19 cellular contexts compared by ENCODE assay signal in genomic region chr2:33509908-33510588, GRCh38. TPM values are rescaled to one million over a fixed set of nuclear protein-coding genes. Genes with fewer than 3 reads are reported as not detected.
A peak's percentile ranks its signal among the peaks of the same experiment; 100 is the strongest.
DNase-seq lines count a peak whose midpoint lies in the region; ATAC-seq and TF ChIP-seq lines count a peak whose summit lies in the region.
"Had no signal": no experiment of that assay in that cellular context is flagged by ENCODE, and none has a peak within 500 bp of the region (broad histone marks: within the 10 kb centered on the region; RNA-seq: fewer than 3 reads in every experiment).

No MANE protein-coding gene starts in this region.

- no peak overlapping the region for H3K4me3 ChIP-seq in fibroblast of mammary gland (ENCODE audit: control insufficient read depth, low read depth, low read length)
- H3K4me3 ChIP-seq in psoas muscle, result no peak overlapping the region
- H3K4me3 ChIP-seq: MG63 had no signal

- ATAC-seq in psoas muscle (peak in 1 of 4 donors; percentile 39), HG03175 (IDR thresholded peaks at IDR 0.05; ENCODE audit: unreplicated experiment) (no peak)
- no peak for ATAC-seq in stimulated activated effector memory CD8-positive, alpha-beta T cell treated with anti-CD3 and anti-CD28 coated beads, Interleukin-12 subunit alpha, Interleukin-12 subunit beta, amount 100 ng/mL, for 72 hours
- ATAC-seq in activated CD8-positive, alpha-beta T cell treated with anti-CD3 and anti-CD28 coated beads for 36 hours, result no peak

- POLR2A ChIA-PET in activated CD8-positive, alpha-beta T cell treated with anti-CD3 and anti-CD28 coated beads for 36 hours (lab: Charles Lee), result no interaction called here

- H3K4me3 Mint-ChIP-seq in HFFc6, result peak overlapping the region; percentile 47; the same call in 1 of the 2 replicates
- no peak overlapping the region for H3K4me3 Mint-ChIP-seq in stimulated activated effector memory CD8-positive, alpha-beta T cell treated with anti-CD3 and anti-CD28 coated beads, Interleukin-12 subunit alpha, Interleukin-12 subunit beta, amount 100 ng/mL, for 72 hours
- no peak overlapping the region for H3K4me3 Mint-ChIP-seq in activated CD8-positive, alpha-beta T cell treated with anti-CD3 and anti-CD28 coated beads for 36 hours
- no peak overlapping the region for H3K4me3 Mint-ChIP-seq in activated CD4-positive, alpha-beta T cell treated with anti-CD3 and anti-CD28 coated beads, Interleukin-2, amount 10 ng/mL, durations not matched to agents 24 days and 14 days
- H3K4me3 Mint-ChIP-seq: CD4-positive, alpha-beta T cell; H9 had no signal

- H3K27me3 Mint-ChIP-seq in HFFc6 (ENCODE audit: insufficient read depth), result no peaks in the 10 kb centered on the region; the same call in 1 of the 2 replicates
- H3K27me3 Mint-ChIP-seq in activated CD8-positive, alpha-beta T cell treated with anti-CD3 and anti-CD28 coated beads for 36 hours, result peaks cover 4% of the 10 kb centered on the region
- no peaks in the 10 kb centered on the region for H3K27me3 Mint-ChIP-seq in activated CD4-positive, alpha-beta T cell treated with anti-CD3 and anti-CD28 coated beads, Interleukin-2, amount 10 ng/mL, durations not matched to agents 24 days and 14 days
- H3K27me3 Mint-ChIP-seq: CD4-positive, alpha-beta T cell had no signal

- CTCF ChIA-PET in activated CD8-positive, alpha-beta T cell treated with anti-CD3 and anti-CD28 coated beads for 36 hours (lab: Charles Lee), result no interaction called here

- peaks cover 9% of the 10 kb centered on the region for H3K4me1 ChIP-seq in psoas muscle

- peak overlapping the region; percentile 76; the same call in 1 of the 2 replicates for H3K27ac Mint-ChIP-seq in HFFc6
- H3K27ac Mint-ChIP-seq in stimulated activated effector memory CD8-positive, alpha-beta T cell treated with anti-CD3 and anti-CD28 coated beads, Interleukin-12 subunit alpha, Interleukin-12 subunit beta, amount 100 ng/mL, for 72 hours, result no peak overlapping the region
- H3K27ac Mint-ChIP-seq in activated CD8-positive, alpha-beta T cell treated with anti-CD3 and anti-CD28 coated beads for 36 hours, result no peak overlapping the region
- H3K27ac Mint-ChIP-seq in activated CD4-positive, alpha-beta T cell treated with anti-CD3 and anti-CD28 coated beads, Interleukin-2, amount 10 ng/mL, durations not matched to agents 24 days and 14 days, result no peak overlapping the region
- H3K27ac Mint-ChIP-seq: CD4-positive, alpha-beta T cell; H9 had no signal

- no peak for TF ChIP-seq CTCF in HFFc6 (IDR thresholded peaks at IDR 0.05)
- TF ChIP-seq CTCF in fibroblast of mammary gland (conservative IDR thresholded peaks at IDR 0.05; ENCODE audit: control insufficient read depth, insufficient read depth, low read depth, low read length), result no peak
- TF ChIP-seq CTCF in psoas muscle (IDR thresholded peaks at IDR 0.05), result no peak
- no peak for TF ChIP-seq CTCF in activated CD8-positive, alpha-beta T cell treated with anti-CD3 and anti-CD28 coated beads for 36 hours (IDR thresholded peaks at IDR 0.05)

- no peaks in the 10 kb centered on the region for H3K27me3 ChIP-seq in psoas muscle (ENCODE audit: insufficient read depth in 3 of 3, low read length in 2 of 3)
- H3K27me3 ChIP-seq: MG63 had no signal

- 43 to 57% (median 47%) methylated on average over 5 of the region's 5 CpGs for WGBS in psoas muscle, 3 donors

- peak overlapping the region; percentile 47 for H3K27ac ChIP-seq in angular gyrus (ENCODE audit: low read depth, low read length)
- H3K27ac ChIP-seq in psoas muscle, result peak overlapping the region; percentile 46
- H3K27ac ChIP-seq: KMS-11 had no signal

- peaks cover 26% of the 10 kb centered on the region for H3K4me1 Mint-ChIP-seq in HFFc6 (ENCODE audit: low read depth)
- H3K4me1 Mint-ChIP-seq in stimulated activated effector memory CD8-positive, alpha-beta T cell treated with anti-CD3 and anti-CD28 coated beads, Interleukin-12 subunit alpha, Interleukin-12 subunit beta, amount 100 ng/mL, for 72 hours, result no peaks in the 10 kb centered on the region
- no peaks in the 10 kb centered on the region for H3K4me1 Mint-ChIP-seq in activated CD8-positive, alpha-beta T cell treated with anti-CD3 and anti-CD28 coated beads for 36 hours (ENCODE audit: low read depth)
- H3K4me1 Mint-ChIP-seq in activated CD4-positive, alpha-beta T cell treated with anti-CD3 and anti-CD28 coated beads, Interleukin-2, amount 10 ng/mL, durations not matched to agents 24 days and 14 days, result no peaks in the 10 kb centered on the region

- H3K36me3 ChIP-seq in psoas muscle (ENCODE audit: insufficient read depth in 1 of 2, low read depth in 1 of 2), result peaks cover 2 to 17% of the 10 kb centered on the region in 2 donors
- H3K36me3 ChIP-seq: MG63 had no signal

- DNase-seq in HFFc6 (no peak), fibroblast of mammary gland (ENCODE audit: low read depth) (peak; percentile 40), psoas muscle (no peak)
- no peak for DNase-seq in stimulated activated effector memory CD8-positive, alpha-beta T cell treated with anti-CD3 and anti-CD28 coated beads, Interleukin-12 subunit alpha, Interleukin-12 subunit beta, amount 100 ng/mL, for 72 hours (ENCODE audit: low spot score in 2 of 2)
- no peak for DNase-seq in activated CD8-positive, alpha-beta T cell treated with anti-CD3 and anti-CD28 coated beads for 36 hours
- no peak for DNase-seq in activated CD4-positive, alpha-beta T cell treated with anti-CD3 and anti-CD28 coated beads, Interleukin-2, amount 10 ng/mL, durations not matched to agents 24 days and 14 days
- DNase-seq: CD4-positive, alpha-beta T cell; DMS79 treated with DMSO at 0.1 percent for 48 hours; H9; MG63; NCI-H1092 treated with DMSO at 0.1 percent for 48 hours; NCI-H1694; NCI-H2107; NCI-H345; NCI-H526 treated with DMSO at 0.1 percent for 48 hours; RPMI8226 had no signal

- H3K36me3 Mint-ChIP-seq in HFFc6 (ENCODE audit: low read depth), result peaks cover under 1% of the 10 kb centered on the region; the same call in 1 of the 2 replicates
- H3K36me3 Mint-ChIP-seq in stimulated activated effector memory CD8-positive, alpha-beta T cell treated with anti-CD3 and anti-CD28 coated beads, Interleukin-12 subunit alpha, Interleukin-12 subunit beta, amount 100 ng/mL, for 72 hours, result no peaks in the 10 kb centered on the region
- H3K36me3 Mint-ChIP-seq in activated CD8-positive, alpha-beta T cell treated with anti-CD3 and anti-CD28 coated beads for 36 hours (ENCODE audit: low read depth), result no peaks in the 10 kb centered on the region
- H3K36me3 Mint-ChIP-seq in activated CD4-positive, alpha-beta T cell treated with anti-CD3 and anti-CD28 coated beads, Interleukin-2, amount 10 ng/mL, durations not matched to agents 24 days and 14 days (ENCODE audit: low read depth), result peaks cover under 1% of the 10 kb centered on the region

- no peaks in the 10 kb centered on the region for H3K9me3 Mint-ChIP-seq in HFFc6
- H3K9me3 Mint-ChIP-seq in stimulated activated effector memory CD8-positive, alpha-beta T cell treated with anti-CD3 and anti-CD28 coated beads, Interleukin-12 subunit alpha, Interleukin-12 subunit beta, amount 100 ng/mL, for 72 hours, result no peaks in the 10 kb centered on the region
- H3K9me3 Mint-ChIP-seq in activated CD8-positive, alpha-beta T cell treated with anti-CD3 and anti-CD28 coated beads for 36 hours, result no peaks in the 10 kb centered on the region
- H3K9me3 Mint-ChIP-seq in activated CD4-positive, alpha-beta T cell treated with anti-CD3 and anti-CD28 coated beads, Interleukin-2, amount 10 ng/mL, durations not matched to agents 24 days and 14 days, result no peaks in the 10 kb centered on the region
- H3K9me3 Mint-ChIP-seq: CD4-positive, alpha-beta T cell; H9 had no signal

- H3K9me3 ChIP-seq in psoas muscle, result no peaks in the 10 kb centered on the region
- H3K9me3 ChIP-seq: MG63 had no signal

- intact Hi-C loops in psoas muscle (cut with DNase I), result no loop called here
- intact Hi-C loops in activated CD8-positive, alpha-beta T cell treated with anti-CD3 and anti-CD28 coated beads for 36 hours (cut with micrococcal nuclease), result no loop called here
- intact Hi-C loops in activated CD4-positive, alpha-beta T cell treated with anti-CD3 and anti-CD28 coated beads, Interleukin-2, amount 10 ng/mL, durations not matched to agents 24 days and 14 days (cut with micrococcal nuclease), result no loop called here

RNA-seq across cellular contexts. Expression of gene RASGRP3, which starts 33.6 kb away (rescaled TPM):
- total RNA-seq in HFFc6 (2021; fragmentation: NEBNext Ultra II Directional; extraction: Animal tissue kit (Norgen Biotek cat#: 25700)), result 1 to 10 TPM; 1.7 to 4.6 (median 3.0) TPM
- total RNA-seq in psoas muscle, result 10 to 100 TPM; 13.0 to 24.9 (median 19.9) TPM
- 1 to 10 TPM; 3.4 to 9.3 (median 5.4) TPM for polyA plus RNA-seq in psoas muscle
- total RNA-seq in activated CD8-positive, alpha-beta T cell treated with anti-CD3 and anti-CD28 coated beads for 36 hours, result 1 to 10 TPM in 1 of 2 experiments, under 1 TPM in 1; 0.98 to 1.6 TPM
- 3.3 and 5.3 TPM in 2 replicates for total RNA-seq in activated CD4-positive, alpha-beta T cell treated with anti-CD3 and anti-CD28 coated beads, Interleukin-2, amount 10 ng/mL, durations not matched to agents 24 days and 14 days
- total RNA-seq: H9 had no signal
